9 cellular contexts compared by ENCODE assay signal in the genomic region with DNA sequence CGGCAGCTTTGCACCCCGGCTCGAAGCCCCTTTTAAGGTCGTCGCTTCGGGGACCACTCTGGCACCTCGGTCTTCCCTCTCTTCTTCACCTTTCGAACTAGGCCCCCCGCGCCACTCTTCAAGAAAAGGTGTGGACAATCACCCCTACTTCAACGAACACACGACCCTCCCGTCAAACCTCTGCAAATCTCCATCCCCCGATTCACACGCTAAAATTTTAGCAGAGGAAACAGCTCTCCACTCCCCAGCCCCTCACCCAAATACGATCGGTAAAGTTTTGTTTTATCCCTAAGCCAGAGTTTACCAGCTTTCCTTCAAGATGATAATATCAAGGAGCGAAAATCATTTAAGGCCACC.
DNase-seq lines count a peak whose midpoint lies in the region; ATAC-seq and TF ChIP-seq lines count a peak whose summit lies in the region.
"Had no signal": no experiment of that assay in that cellular context is flagged by ENCODE, and none has a peak within 500 bp of the region (broad histone marks: within the 10 kb centered on the region; RNA-seq: fewer than 3 reads in every experiment).

No MANE protein-coding gene starts in this region.

- peak overlapping the region; percentile 90 to 99 for H3K27ac ChIP-seq in lung (ENCODE audit: low read depth in 1 of 2, low read length in 1 of 2)
- H3K27ac ChIP-seq in tibial artery = peak overlapping the region; percentile 89 to 96

- no peak for ATAC-seq in lung (ENCODE audit: insufficient read depth, low FRiP score)
- ATAC-seq in GM19328 (IDR thresholded peaks at IDR 0.05; ENCODE audit: unreplicated experiment) = no peak
- ATAC-seq in GM21529 (IDR thresholded peaks at IDR 0.05; ENCODE audit: unreplicated experiment) = no peak
- no peak for ATAC-seq in HG03342 (IDR thresholded peaks at IDR 0.05; ENCODE audit: unreplicated experiment)

- TF ChIP-seq CTCF in astrocyte of the spinal cord (IDR thresholded peaks at IDR 0.05; ENCODE audit: low read depth, low read length) (no peak), lung (IDR thresholded peaks at IDR 0.05; ENCODE audit: control extremely low read depth, extremely low read depth) (no peak), tibial artery (IDR thresholded peaks at IDR 0.05) (no peak)

- H3K4me1 ChIP-seq in lung (ENCODE audit: control insufficient read depth in 2 of 2, insufficient read depth in 2 of 2, low read length in 2 of 2) (peaks cover 8 to 44% of the 10 kb centered on the region in 2 donors), tibial artery (peaks cover 0 to 54% (median 25%) of the 10 kb centered on the region in 4 donors)

- in situ Hi-C loops in astrocyte of the spinal cord (cut with HindIII; ENCODE audit: low sequenced_read_pairs) = no loop called here

- H3K9me3 ChIP-seq in lung (ENCODE audit: control insufficient read depth in 2 of 2, insufficient read depth in 1 of 2, low read length in 1 of 2) (no peaks in the 10 kb centered on the region), tibial artery (no peaks in the 10 kb centered on the region)

- peak overlapping the region; percentile 42 for H3K4me3 ChIP-seq in astrocyte of the spinal cord (ENCODE audit: low read depth, low read length)
- H3K4me3 ChIP-seq in lung = peak overlapping the region; percentile 24
- H3K4me3 ChIP-seq in tibial artery = peak overlapping the region; percentile 97 to 99

- H3K27me3 ChIP-seq in lung (ENCODE audit: control insufficient read depth, insufficient read depth) (no peaks in the 10 kb centered on the region), tibial artery (no peaks in the 10 kb centered on the region)

- intact Hi-C loops in tibial artery (cut with DNase I; ENCODE audit: low total_unique reads) = loop anchor here (10.0 kb wide), 2 partner anchors 73 to 133 kb away; no protein-coding TSS in a partner anchor

- peak; percentile 22 for DNase-seq in activated CD8-positive, alpha-beta memory T cell treated with anti-CD3 and anti-CD28 coated beads, Interleukin-2, amount 50 U/mL, for 4 hours
- DNase-seq in activated CD8-positive, alpha-beta memory T cell treated with anti-CD3 and anti-CD28 coated beads, Interleukin-2, amount 50 U/mL, for 48 hours = no peak
- DNase-seq in astrocyte of the spinal cord (ENCODE audit: low read depth, low spot score) = no peak
- no peak for DNase-seq in lung (ENCODE audit: low spot score)
- DNase-seq in tibial artery = no peak
- DNase-seq: SIG-M5 had no signal

- 29 to 46% methylated on average over 15 to 18 of the region's 18 CpGs for WGBS in lung, 2 donors

- H3K36me3 ChIP-seq in lung (ENCODE audit: control insufficient read depth in 2 of 2, insufficient read depth in 2 of 2, low read length in 2 of 2) (no peaks in the 10 kb centered on the region), tibial artery (no peaks in the 10 kb centered on the region)

Comparison
In these comparisons a context has a peak if more than half of its experiments do, and no peak if none do; other contexts are left out.
1. H3K4me3 ChIP-seq: peak in every context shown above with its lines; median percentile 98 in tibial artery; 42 in astrocyte of the spinal cord; 24 in lung.